ENCODE assay signal across 1 cellular context in genomic region chr19:4094291-4094690, GRCh38.
TF ChIP-seq lines count a peak whose summit lies in the region.

No MANE protein-coding gene starts in this region.

TF ChIP-seq in HepG2, 621 proteins besides CTCF, POLR2A, EP300 and RAD21:
- peak; percentile 72 for TF ChIP-seq AGO2 (optimal IDR thresholded peaks at IDR 0.05; ENCODE audit: low read depth, low read length)
- no peak for TF ChIP-seq MLLT10 (CRISPR knock-in tag; IDR thresholded peaks at IDR 0.05)
- TF ChIP-seq HNRNPL (IDR thresholded peaks at IDR 0.05; ENCODE audit: low read depth, low read length): no peak
- no peak for TF ChIP-seq ZNF646 (CRISPR knock-in tag; IDR thresholded peaks at IDR 0.05)
